1 cellular context compared by ENCODE assay signal in genomic region chr15:89654847-89655805, GRCh38.
TF ChIP-seq lines count a peak whose summit lies in the region.

KIF7 (minus strand) TSS chr15:89655467; CDS start chr15:89652930, 2,537 bp downstream.

TF ChIP-seq in K562, 482 proteins besides CTCF, POLR2A, EP300 and RAD21 (continued from another document):
- TF ChIP-seq ATF6 (CRISPR knock-in tag; IDR thresholded peaks at IDR 0.05), result no peak
- no peak for TF ChIP-seq HMGN3 (IDR thresholded peaks at IDR 0.05; ENCODE audit: borderline replicate concordance, extremely low read depth, insufficient read length, low read depth, low read length)
- 0 out of 2 replicates have a peak, but pooled peaks have one; percentile 31 for TF ChIP-seq SIN3B (IDR thresholded peaks at IDR 0.05; ENCODE audit: low read depth)
- TF ChIP-seq ZNF133 (CRISPR knock-in tag; IDR thresholded peaks at IDR 0.05), result no peak
- TF ChIP-seq POLR2G (IDR thresholded peaks at IDR 0.05; ENCODE audit: low read depth, low read length), result 0 out of 2 replicates have a peak, but pooled peaks have one; percentile 42
- TF ChIP-seq PHF20 (IDR thresholded peaks at IDR 0.05; ENCODE audit: partially characterized antibody), result peak; percentile 83
- 0 out of 2 replicates have a peak, but pooled peaks have one; percentile 33 for TF ChIP-seq MBD1 (CRISPR knock-in tag; IDR thresholded peaks at IDR 0.05)
- TF ChIP-seq RBFOX2 (IDR thresholded peaks at IDR 0.05; ENCODE audit: low read depth, low read length), result 0 out of 2 replicates have a peak, but pooled peaks have one; percentile 25
- no peak for TF ChIP-seq ZNF23 (CRISPR knock-in tag; IDR thresholded peaks at IDR 0.05)
- peak in 1 of 2 experiments; percentile 5 for TF ChIP-seq E2F6 (IDR thresholded peaks at IDR 0.05; ENCODE audit: borderline replicate concordance in 1 of 2, extremely low read depth in 1 of 2, insufficient read depth in 1 of 2, insufficient read length in 1 of 2, low read depth in 1 of 2, low read length in 1 of 2, poor library complexity in 1 of 2, severe bottlenecking in 1 of 2)
- peak in 1 of 2 experiments; percentile 19; a peak in 1 of 4 replicates for TF ChIP-seq NRF1 (conservative IDR thresholded peaks at IDR 0.05 in 1 of 2, IDR thresholded peaks at IDR 0.05 in 1 of 2)
- 0 out of 2 replicates have a peak, but pooled peaks have one; percentile 20 for TF ChIP-seq ATF1 (CRISPR knock-in tag; IDR thresholded peaks at IDR 0.05)
- TF ChIP-seq ATF1 (tag; IDR thresholded peaks at IDR 0.05), result no peak
- TF ChIP-seq PKNOX1 (IDR thresholded peaks at IDR 0.05), result peak; percentile 39; the same call in 1 of the 2 replicates
- peak; percentile 50; the same call in 1 of the 2 replicates for TF ChIP-seq ZBTB7A (IDR thresholded peaks at IDR 0.05; ENCODE audit: borderline replicate concordance, control insufficient read depth, low read depth, low read length)
- peak; percentile 54 for TF ChIP-seq VEZF1 (CRISPR knock-in tag; IDR thresholded peaks at IDR 0.05)
- TF ChIP-seq ZFX (CRISPR knock-in tag; IDR thresholded peaks at IDR 0.05), result peak; percentile 68
- no peak for TF ChIP-seq ARNT (IDR thresholded peaks at IDR 0.05)
- no peak for TF ChIP-seq ZNF592 (IDR thresholded peaks at IDR 0.05)
- TF ChIP-seq ZSCAN32 (CRISPR knock-in tag; IDR thresholded peaks at IDR 0.05), result no peak
- no peak for TF ChIP-seq FUS (optimal IDR thresholded peaks at IDR 0.05; ENCODE audit: low read depth, low read length)
- peak; percentile 89 for TF ChIP-seq CREM (IDR thresholded peaks at IDR 0.05; ENCODE audit: low read depth)
